In the genomic region with DNA sequence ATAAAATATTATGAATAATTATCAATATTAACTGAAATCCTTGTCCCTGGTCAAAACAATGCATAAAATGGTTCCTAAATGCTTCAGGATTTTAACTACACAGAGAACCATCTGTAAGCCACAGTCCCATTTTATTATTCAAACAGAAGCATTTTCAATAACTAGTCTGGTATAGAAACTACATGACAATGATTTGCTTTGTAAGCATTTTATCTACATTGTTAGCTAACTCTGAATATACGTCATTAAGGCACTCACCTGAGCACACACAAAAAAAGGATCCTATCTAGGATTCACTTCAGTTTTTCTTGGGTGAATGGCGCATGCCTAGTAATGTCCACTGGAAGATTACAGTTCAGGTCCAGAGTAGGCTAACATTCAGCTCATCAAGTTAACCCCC, we compare ENCODE assay signal across 24 cellular contexts.
"Had no signal": no experiment of that assay in that cellular context is flagged by ENCODE, and none has a peak within 500 bp of the region (broad histone marks: within the 10 kb centered on the region; RNA-seq: fewer than 3 reads in every experiment).

No MANE protein-coding gene starts in this region.

- DNase-seq: dorsolateral prefrontal cortex; effector CD4-positive, alpha-beta T cell; foreskin fibroblast; gastrocnemius medialis; heart left ventricle; left cardiac atrium; left lung; mesenchymal stem cell; midbrain; naive thymus-derived CD4-positive, alpha-beta T cell; sigmoid colon; stimulated activated CD4-positive, alpha-beta T cell treated with anti-CD3 and anti-CD28 coated beads, Interleukin-2, amount 100 ng/mL, for 24 hours; stimulated activated CD4-positive, alpha-beta T cell treated with anti-CD3 and anti-CD28 coated beads, Interleukin-4, amount 100 ng/mL, for 24 hours; stimulated activated naive CD4-positive, alpha-beta T cell treated with Interleukin-2 at 50 U/mL for 16 hours; stomach; tibial artery; upper lobe of left lung had no signal

- H3K36me3 ChIP-seq: gastrocnemius medialis, heart left ventricle, left lung, neural progenitor cell, prostate gland, right atrium auricular region, sigmoid colon, stomach, tibial artery, upper lobe of left lung had no signal

- H3K4me1 ChIP-seq: gastrocnemius medialis, neural progenitor cell, prostate gland, right atrium auricular region, stomach, tibial artery had no signal

- H3K4me3 Mint-ChIP-seq: naive thymus-derived CD4-positive, alpha-beta T cell; neural progenitor cell; stimulated activated effector memory CD8-positive, alpha-beta T cell treated with anti-CD3 and anti-CD28 coated beads, Interleukin-12 subunit alpha, Interleukin-12 subunit beta, amount 100 ng/mL, for 72 hours had no signal

- H3K9me3 ChIP-seq: gastrocnemius medialis, heart left ventricle, left lung, prostate gland, right atrium auricular region, sigmoid colon, stomach, tibial artery, upper lobe of left lung had no signal

- H3K36me3 Mint-ChIP-seq: naive thymus-derived CD4-positive, alpha-beta T cell; neural progenitor cell; stimulated activated effector memory CD8-positive, alpha-beta T cell treated with anti-CD3 and anti-CD28 coated beads, Interleukin-12 subunit alpha, Interleukin-12 subunit beta, amount 100 ng/mL, for 72 hours had no signal

- H3K27ac ChIP-seq: epithelial cell of prostate, gastrocnemius medialis, hepatocyte, left lung, neural progenitor cell, prostate gland, right atrium auricular region, stomach, tibial artery, upper lobe of left lung had no signal

- H3K27ac Mint-ChIP-seq: naive thymus-derived CD4-positive, alpha-beta T cell; neural progenitor cell; stimulated activated effector memory CD8-positive, alpha-beta T cell treated with anti-CD3 and anti-CD28 coated beads, Interleukin-12 subunit alpha, Interleukin-12 subunit beta, amount 100 ng/mL, for 72 hours had no signal

- H3K4me1 Mint-ChIP-seq: stimulated activated effector memory CD8-positive, alpha-beta T cell treated with anti-CD3 and anti-CD28 coated beads, Interleukin-12 subunit alpha, Interleukin-12 subunit beta, amount 100 ng/mL, for 72 hours had no signal

- H3K27me3 ChIP-seq: dorsolateral prefrontal cortex, gastrocnemius medialis, heart left ventricle, hepatocyte, left lung, neural progenitor cell, right atrium auricular region, sigmoid colon, tibial artery, upper lobe of left lung had no signal

- H3K9me3 Mint-ChIP-seq: naive thymus-derived CD4-positive, alpha-beta T cell; nephron; neural progenitor cell had no signal

- H3K4me3 ChIP-seq: dorsolateral prefrontal cortex, gastrocnemius medialis, heart left ventricle, hepatocyte, left lung, neural progenitor cell, prostate gland, right atrium auricular region, sigmoid colon, stomach, tibial artery, upper lobe of left lung had no signal
